ENCODE assay signal across 27 cellular contexts in the genomic region with DNA sequence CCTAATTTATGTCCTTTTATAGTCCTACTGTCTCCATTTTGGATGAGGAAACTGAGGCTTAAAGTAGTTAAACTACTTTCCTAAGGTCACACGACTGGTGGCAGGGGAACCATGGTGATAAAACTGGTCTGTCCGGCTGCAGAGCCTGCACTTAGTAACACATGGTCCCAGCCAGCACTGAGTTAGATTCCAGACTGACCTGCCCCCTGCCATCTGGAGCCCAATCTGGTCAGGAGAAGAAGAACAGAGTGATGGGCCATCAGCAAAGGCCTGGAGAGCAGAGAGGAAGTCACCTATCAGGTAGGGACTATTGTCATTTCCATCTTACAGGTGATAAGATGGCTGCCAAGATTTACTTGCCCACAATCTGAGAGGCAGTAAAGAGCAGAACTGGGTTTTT.
"Had no signal": no experiment of that assay in that cellular context is flagged by ENCODE, and none has a peak within 500 bp of the region (broad histone marks: within the 10 kb centered on the region; RNA-seq: fewer than 3 reads in every experiment).

No MANE protein-coding gene starts in this region.

- H3K4me1 ChIP-seq: breast epithelium had no signal

- H3K9me3 Mint-ChIP-seq: T-cell had no signal

- H3K36me3 ChIP-seq: breast epithelium had no signal

- H3K27ac ChIP-seq: breast epithelium, SK-N-MC had no signal

- H3K27ac Mint-ChIP-seq: activated CD4-positive, alpha-beta memory T cell treated with anti-CD3 and anti-CD28 coated beads, Interleukin-2, amount 10 ng/mL, durations not matched to agents 7 days and 5 days; activated CD4-positive, alpha-beta T cell treated with anti-CD3 and anti-CD28 coated beads for 36 hours; activated naive CD8-positive, alpha-beta T cell treated with anti-CD3 and anti-CD28 coated beads, Interleukin-2, amount 10 ng/mL, durations not matched to agents 7 days and 5 days; activated T-helper 17 cell treated with anti-CD3 and anti-CD28 coated beads, Interleukin-2, amount 50 U/mL, for 72 hours; T-cell had no signal

- H3K36me3 Mint-ChIP-seq: activated naive CD8-positive, alpha-beta T cell treated with anti-CD3 and anti-CD28 coated beads, Interleukin-2, amount 10 ng/mL, durations not matched to agents 7 days and 5 days; T-cell had no signal

- H3K27me3 Mint-ChIP-seq: activated CD4-positive, alpha-beta memory T cell treated with anti-CD3 and anti-CD28 coated beads, Interleukin-2, amount 10 ng/mL, durations not matched to agents 7 days and 5 days; activated naive CD8-positive, alpha-beta T cell treated with anti-CD3 and anti-CD28 coated beads, Interleukin-2, amount 10 ng/mL, durations not matched to agents 7 days and 5 days; activated T-helper 17 cell treated with anti-CD3 and anti-CD28 coated beads, Interleukin-2, amount 50 U/mL, for 72 hours had no signal

- H3K4me3 ChIP-seq: breast epithelium, SK-N-MC had no signal

- DNase-seq: activated CD4-positive, alpha-beta memory T cell treated with anti-CD3 and anti-CD28 coated beads, Interleukin-2, amount 10 ng/mL, durations not matched to agents 7 days and 5 days; activated CD4-positive, alpha-beta T cell treated with anti-CD3 and anti-CD28 coated beads for 36 hours; activated CD4-positive, alpha-beta T cell treated with anti-CD3 and anti-CD28 coated beads, Interleukin-2, amount 50 U/mL, for 1 hour; activated gamma-delta T cell treated with Interleukin-2 at 50 U/mL for 16 hours; activated naive CD4-positive, alpha-beta T cell treated with anti-CD3 and anti-CD28 coated beads, Interleukin-2, amount 50 U/mL, for 16 hours; activated naive CD8-positive, alpha-beta T cell treated with anti-CD3 and anti-CD28 coated beads, Interleukin-2, amount 10 ng/mL, durations not matched to agents 7 days and 5 days; activated T-cell treated with anti-CD3 and anti-CD28 coated beads for 4 hours; activated T-cell treated with anti-CD3 and anti-CD28 coated beads, Interleukin-2, amount 50 U/mL, for 48 hours; aorta; central memory CD4-positive, alpha-beta T cell; MM.1S; NCI-H1105; NCI-H1436; NCI-H1694 treated with DMSO at 0.1 percent for 48 hours; NCI-H2029 treated with DMSO at 0.1 percent for 48 hours; NCI-H446; NCI-H526; NCI-H774; NK-92 treated with Interleukin-12 subunit alpha and Interleukin-12 subunit beta, amount 100 ng/mL, for 24 hours; OCI-M1; RPMI8226; T-cell; T-helper 2 cell; T1000 had no signal

- H3K4me3 Mint-ChIP-seq: activated CD4-positive, alpha-beta memory T cell treated with anti-CD3 and anti-CD28 coated beads, Interleukin-2, amount 10 ng/mL, durations not matched to agents 7 days and 5 days; activated CD4-positive, alpha-beta T cell treated with anti-CD3 and anti-CD28 coated beads for 36 hours; activated naive CD8-positive, alpha-beta T cell treated with anti-CD3 and anti-CD28 coated beads, Interleukin-2, amount 10 ng/mL, durations not matched to agents 7 days and 5 days; activated T-helper 17 cell treated with anti-CD3 and anti-CD28 coated beads, Interleukin-2, amount 50 U/mL, for 72 hours; T-cell had no signal

- H3K27me3 ChIP-seq: breast epithelium had no signal

- H3K4me1 Mint-ChIP-seq: activated CD4-positive, alpha-beta memory T cell treated with anti-CD3 and anti-CD28 coated beads, Interleukin-2, amount 10 ng/mL, durations not matched to agents 7 days and 5 days; activated CD4-positive, alpha-beta T cell treated with anti-CD3 and anti-CD28 coated beads for 36 hours; activated naive CD8-positive, alpha-beta T cell treated with anti-CD3 and anti-CD28 coated beads, Interleukin-2, amount 10 ng/mL, durations not matched to agents 7 days and 5 days; activated T-helper 17 cell treated with anti-CD3 and anti-CD28 coated beads, Interleukin-2, amount 50 U/mL, for 72 hours; T-cell had no signal
